In genomic region chr7:41131956-41132355, GRCh38 we compare ENCODE assay signal across 16 cellular contexts.
DNase-seq lines count a peak whose midpoint lies in the region; ATAC-seq, FAIRE-seq and TF ChIP-seq lines count a peak whose summit lies in the region.
"Had no signal": no experiment of that assay in that cellular context is flagged by ENCODE, and none has a peak within 500 bp of the region (broad histone marks: within the 10 kb centered on the region; RNA-seq: fewer than 3 reads in every experiment).

No MANE protein-coding gene starts in this region.

- no peaks in the 10 kb centered on the region for H3K79me2 ChIP-seq in DOHH2 (ENCODE audit: control insufficient read depth, low read length)
- no peaks in the 10 kb centered on the region for H3K79me2 ChIP-seq in GM12878 (ENCODE audit: control insufficient read depth, insufficient read depth, low read length)

- RAD21 ChIA-PET in GM12878 (lab: Charles Lee; ENCODE audit: unreplicated experiment) = interaction anchor here (0.8 to 1.5 kb wide), 4 partner anchors 16 to 67 kb away, joined by 3 to 5 read pairs (median 4); no protein-coding TSS in a partner anchor

- no TSS peak for BruUV-seq in GM12878 (replicated peaks; lab: Mats Ljungman, UMichigan)

- TF ChIP-seq EP300 in GM12878 (IDR thresholded peaks at IDR 0.05; ENCODE audit: borderline replicate concordance in 1 of 2, control insufficient read depth in 1 of 2, low read depth in 2 of 2, low read length in 2 of 2) = no peak

- WGBS in GM12878 (ENCODE audit: insufficient coverage, insufficient replicate concordance, low lambda C conversion rate, missing lambda C conversion rate) = 22% methylated on average over 6 of the region's 6 CpGs

- in situ Hi-C loops in GM12878 (cut with MboI) = no loop called here

- CTCF ChIA-PET in GM12878 (lab: Yijun Ruan, JAX) = interaction anchor here (0.8 kb wide), 1 partner anchor 28 kb away, joined by 3 read pairs; no protein-coding TSS in a partner anchor

- TF ChIP-seq RAD21 in GM12878 (IDR thresholded peaks at IDR 0.05; ENCODE audit: insufficient read depth, low read depth, low read length) = no peak

- no peaks in the 10 kb centered on the region for H3K27me3 ChIP-seq in DOHH2 (ENCODE audit: control insufficient read depth, low read length)
- no peaks in the 10 kb centered on the region for H3K27me3 ChIP-seq in GM12878 (replicated peaks in 1 of 2; ENCODE audit: control insufficient read depth in 2 of 2, insufficient read depth in 2 of 2, low read length in 1 of 2)
- H3K27me3 ChIP-seq: BLaER1 treated with 17β-estradiol and CSF1 and Interleukin-3, amounts not matched to agents 10 nM and 100 nM had no signal

- no peak for TF ChIP-seq POLR2A in GM12892 (IDR thresholded peaks at IDR 0.05; ENCODE audit: low read depth, low read length)
- no peak for TF ChIP-seq POLR2A in GM12878 (IDR thresholded peaks at IDR 0.05; ENCODE audit: low read depth, low read length)

- FAIRE-seq in GM12892 (lab: Jason Lieb, UNC) (peak; percentile 81), GM12878 (lab: Jason Lieb, UNC) (no peak)
- FAIRE-seq: H1 had no signal

- intact Hi-C loops in GM12878 (cut with micrococcal nuclease; ENCODE audit: unreplicated experiment) = loop anchor here (10.0 kb wide), 1 partner anchor 563 kb away; no protein-coding TSS in a partner anchor

- no peak overlapping the region for H3K4me3 Mint-ChIP-seq in HFFc6
- H3K4me3 Mint-ChIP-seq: B cell; CD8-positive, alpha-beta T cell; H9 had no signal

- SMC1A ChIA-PET in GM12878 (lab: Charles Lee; ENCODE audit: uncharacterized antibody, unreplicated experiment) = interaction anchor here (0.7 to 4.4 kb wide), 8 partner anchors 16 to 129 kb away, joined by 3 to 19 read pairs (median 4); no protein-coding TSS in a partner anchor

- H4K20me1 ChIP-seq in DOHH2 (ENCODE audit: control insufficient read depth, insufficient read depth, low read depth, low read length) (no peaks in the 10 kb centered on the region), GM12878 (ENCODE audit: control insufficient read depth, insufficient read depth) (no peaks in the 10 kb centered on the region)
- H4K20me1 ChIP-seq: BLaER1 treated with 17β-estradiol and CSF1 and Interleukin-3, amounts not matched to agents 10 nM and 100 nM had no signal

- peak overlapping the region; percentile 57 for H3K4me2 ChIP-seq in DOHH2 (ENCODE audit: low read length)
- no peak overlapping the region for H3K4me2 ChIP-seq in GM12878 (ENCODE audit: control insufficient read depth, insufficient read depth)
- H3K4me2 ChIP-seq: BLaER1 treated with 17β-estradiol and CSF1 and Interleukin-3, amounts not matched to agents 10 nM and 100 nM; KMS-11 had no signal

- H3K4me3 ChIP-seq in DOHH2 (ENCODE audit: low read length) (peak overlapping the region; percentile 31), GM12878 (no peak overlapping the region)
- H3K4me3 ChIP-seq: BLaER1 treated with 17β-estradiol and CSF1 and Interleukin-3, amounts not matched to agents 10 nM and 100 nM had no signal

- H3K36me3 Mint-ChIP-seq in HFFc6 (ENCODE audit: low read depth) = no peaks in the 10 kb centered on the region
- H3K36me3 Mint-ChIP-seq: CD8-positive, alpha-beta T cell had no signal

- TF ChIP-seq CTCF in DOHH2 (IDR thresholded peaks at IDR 0.05; ENCODE audit: low read depth, low read length, poor library complexity, severe bottlenecking) = no peak
- no peak for TF ChIP-seq CTCF in GM12878 (IDR thresholded peaks at IDR 0.05 in 2 of 3, conservative IDR thresholded peaks at IDR 0.05 in 1 of 3; ENCODE audit: control insufficient read depth in 2 of 3, extremely low read depth in 1 of 3, insufficient read depth in 1 of 3, low read depth in 3 of 3, low read length in 3 of 3)
- TF ChIP-seq CTCF in HFFc6 (IDR thresholded peaks at IDR 0.05) = no peak

- no peaks in the 10 kb centered on the region for H3F3A ChIP-seq in DOHH2 (ENCODE audit: control insufficient read depth, insufficient read depth)

- peaks cover 48% of the 10 kb centered on the region for H3K4me1 ChIP-seq in DOHH2 (ENCODE audit: control insufficient read depth, low read length)
- no peaks in the 10 kb centered on the region for H3K4me1 ChIP-seq in GM12878 (ENCODE audit: control insufficient read depth, insufficient read depth, low read length)

- H3K27ac ChIP-seq in DOHH2 (ENCODE audit: low read depth, low read length) = peak overlapping the region; percentile 16
- H3K27ac ChIP-seq in GM12878 (ENCODE audit: control insufficient read depth, insufficient read depth) = no peak overlapping the region
- H3K27ac ChIP-seq: BLaER1 treated with 17β-estradiol and CSF1 and Interleukin-3, amounts not matched to agents 10 nM and 100 nM; KMS-11 had no signal

- POLR2A ChIA-PET in GM12878 (lab: Charles Lee) = no interaction called here

- H3K9me2 ChIP-seq in DOHH2 (replicated peaks; ENCODE audit: control insufficient read depth, low read length) = no peaks in the 10 kb centered on the region

- peaks cover 1% of the 10 kb centered on the region; the same call in 1 of the 2 replicates for H3K27me3 Mint-ChIP-seq in HFFc6 (ENCODE audit: insufficient read depth)
- H3K27me3 Mint-ChIP-seq: B cell had no signal

- peaks cover 16% of the 10 kb centered on the region for H3K4me1 Mint-ChIP-seq in HFFc6 (ENCODE audit: low read depth)

- H3K27ac Mint-ChIP-seq in HFFc6 = no peak overlapping the region
- H3K27ac Mint-ChIP-seq: B cell; CD8-positive, alpha-beta T cell; H9 had no signal

- ATAC-seq in GM12878 (peak; percentile 47), GM19395 (IDR thresholded peaks at IDR 0.05; ENCODE audit: unreplicated experiment) (no peak)
- ATAC-seq: CD8-positive, alpha-beta T cell had no signal

- H3K9ac ChIP-seq in GM12878 (ENCODE audit: control insufficient read depth, insufficient read depth, low read length) = no peak overlapping the region
- H3K9ac ChIP-seq: BLaER1 treated with 17β-estradiol and CSF1 and Interleukin-3, amounts not matched to agents 10 nM and 100 nM; KMS-11 had no signal

- no peaks in the 10 kb centered on the region for H3K9me3 Mint-ChIP-seq in HFFc6
- H3K9me3 Mint-ChIP-seq: CD8-positive, alpha-beta T cell; H9 had no signal

- H3K36me3 ChIP-seq in DOHH2 (ENCODE audit: control insufficient read depth, low read length) (no peaks in the 10 kb centered on the region), GM12878 (ENCODE audit: control insufficient read depth in 2 of 2, insufficient read depth in 2 of 2, low read length in 1 of 2) (no peaks in the 10 kb centered on the region)
- H3K36me3 ChIP-seq: BLaER1 treated with 17β-estradiol and CSF1 and Interleukin-3, amounts not matched to agents 10 nM and 100 nM had no signal

- peak overlapping the region; percentile 19 for H2AFZ ChIP-seq in GM12878 (ENCODE audit: control insufficient read depth, low read depth, low read length)

- H3K9me3 ChIP-seq in DOHH2 (ENCODE audit: control insufficient read depth, insufficient read depth, low read length) (no peaks in the 10 kb centered on the region), GM12878 (replicated peaks; ENCODE audit: control insufficient read depth, insufficient read depth, low read length) (no peaks in the 10 kb centered on the region; the same call in 2 of the 3 replicates)
- H3K9me3 ChIP-seq: BLaER1 treated with 17β-estradiol and CSF1 and Interleukin-3, amounts not matched to agents 10 nM and 100 nM had no signal

- DNase-seq in GM12892 (ENCODE audit: insufficient read length) (no peak), NCI-H69 (lab: John Stamatoyannopoulos, UW) (peak; percentile 85), GM12878 (ENCODE audit: low read depth, low spot score) (no peak), HFFc6 (no peak), nucleus accumbens (lab: John Stamatoyannopoulos, UW) (no peak)
- no peak for DNase-seq in activated CD4-positive, alpha-beta T cell treated with anti-CD3 and anti-CD28 coated beads for 1 hour
- DNase-seq: Calu3; CD8-positive, alpha-beta T cell; GDM1; H9 had no signal

TF ChIP-seq in GM12878, 131 proteins besides CTCF, POLR2A, EP300 and RAD21:
- TF ChIP-seq SRF (IDR thresholded peaks at IDR 0.05; ENCODE audit: low read depth in 2 of 2, low read length in 2 of 2) (0 out of 4 replicates have a peak, but pooled peaks of 1 of the 2 experiments have one; percentile 28), SMARCA5 (IDR thresholded peaks at IDR 0.05) (0 out of 2 replicates have a peak, but pooled peaks have one; percentile 16), STAT1 (conservative IDR thresholded peaks at IDR 0.05) (no peak), CBX3 (IDR thresholded peaks at IDR 0.05; ENCODE audit: borderline replicate concordance, low read depth) (no peak), CUX1 (IDR thresholded peaks at IDR 0.05; ENCODE audit: insufficient replicate concordance, low read depth, low read length) (no peak)
